In the genomic region with DNA sequence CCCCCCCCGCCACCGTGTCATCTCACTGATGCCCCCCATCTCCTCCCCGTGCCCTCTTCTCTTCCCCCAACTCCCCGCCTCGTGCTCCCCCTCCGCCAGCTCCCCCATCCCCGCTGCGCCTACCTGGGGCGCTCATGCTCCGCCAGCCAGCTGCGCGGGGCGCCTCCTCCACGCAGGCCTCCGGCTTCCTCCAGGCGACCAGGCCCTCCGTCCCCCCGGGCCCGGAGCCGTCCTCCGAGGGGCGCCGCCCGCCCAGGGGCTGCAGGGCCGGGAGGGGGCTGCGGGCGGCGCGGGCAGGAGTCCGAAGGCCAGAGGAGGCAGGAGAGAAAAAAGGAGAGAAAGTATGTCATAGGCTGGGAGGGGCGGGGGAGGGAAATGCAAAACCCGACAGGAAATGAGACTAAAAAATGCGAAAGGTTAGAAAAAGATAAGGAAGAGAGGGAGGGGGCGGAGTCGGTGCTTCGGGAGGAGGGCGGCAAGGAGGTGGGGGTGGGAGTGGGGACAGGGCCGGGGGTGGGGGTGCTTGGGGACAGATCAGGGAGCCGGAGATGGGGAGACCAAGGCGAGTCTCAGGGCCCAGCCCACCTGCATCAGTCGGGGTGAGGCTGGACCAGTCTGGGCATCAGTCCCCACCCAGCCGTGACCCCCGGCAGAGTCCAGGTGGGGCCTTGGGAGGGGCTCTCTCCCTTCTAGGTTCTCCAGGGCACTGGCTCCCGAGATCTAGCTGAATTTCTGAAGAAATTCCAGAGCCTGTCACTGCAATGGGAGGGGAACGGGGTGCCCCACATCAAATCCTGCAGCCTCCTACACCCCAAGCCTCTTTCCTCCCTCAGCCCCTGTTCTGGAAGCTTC, we compare ENCODE assay signal across 9 cellular contexts. TPM values are rescaled to one million over a fixed set of nuclear protein-coding genes. Genes with fewer than 3 reads are reported as not detected.
DNase-seq lines count a peak whose midpoint lies in the region; ATAC-seq and TF ChIP-seq lines count a peak whose summit lies in the region.
"Had no signal": no experiment of that assay in that cellular context is flagged by ENCODE, and none has a peak within 500 bp of the region (broad histone marks: within the 10 kb centered on the region; RNA-seq: fewer than 3 reads in every experiment).

Gene CARD11, minus strand, starts transcription at position 324 of the 852 bp plus-strand sequence. CDS start 85,361 bp downstream, outside the sequence.

- in situ Hi-C loops in GM13977 (cut with MboI; ENCODE audit: low pct_unique_long_range_greater_than_20kb, low sequenced_read_pairs, unreplicated experiment), result no loop called here

- peak within 1 kb of the TSS; percentile 89 to 99 for H3K4me3 Mint-ChIP-seq in stimulated activated naive CD8-positive, alpha-beta T cell treated with anti-CD3 and anti-CD28 coated beads, Interleukin-15, amount 100 ng/mL, for 72 hours
- H3K4me3 Mint-ChIP-seq: neural crest cell had no signal

- H3K9ac ChIP-seq in iPS-20b (ENCODE audit: low read depth, low read length), result peak within 1 kb of the TSS; percentile 54; the same call in 1 of the 2 replicates

- WGBS in heart left ventricle, 4 donors, result 5 to 14% (median 7%) methylated on average over 31 to 45 of the region's 45 CpGs

- TF ChIP-seq POLR2A in heart left ventricle (IDR thresholded peaks at IDR 0.05), result no peak

- TF ChIP-seq CTCF in GM13977 (IDR thresholded peaks at IDR 0.05; ENCODE audit: extremely low read depth, insufficient read depth, missing control alignments) (peak; percentile 20), heart left ventricle (IDR thresholded peaks at IDR 0.05) (no peak)

- no peaks in the 10 kb centered on the region for H3K9me3 ChIP-seq in iPS-20b (ENCODE audit: insufficient read depth, low read depth, low read length)
- H3K9me3 ChIP-seq in heart left ventricle, result no peaks in the 10 kb centered on the region

- H3K4me3 ChIP-seq in iPS-20b (ENCODE audit: low read length) (peak within 1 kb of the TSS; percentile 77), heart left ventricle (peak within 1 kb of the TSS in 3 of 12 donors; percentile 20 to 56 (median 28))

- H3K27me3 ChIP-seq in iPS-20b (ENCODE audit: insufficient read depth, low read length) (no peaks in the 10 kb centered on the region), heart left ventricle (peaks cover 5 to 54% (median 23%) of the 10 kb centered on the region in 9 donors)

- H3K4me1 ChIP-seq in iPS-20b (ENCODE audit: insufficient read depth, low read length) (no peaks in the 10 kb centered on the region; the same call in 1 of the 2 replicates), heart left ventricle (no peaks in the 10 kb centered on the region)

- H3K27ac Mint-ChIP-seq in stimulated activated naive CD8-positive, alpha-beta T cell treated with anti-CD3 and anti-CD28 coated beads, Interleukin-15, amount 100 ng/mL, for 72 hours, result peak within 1 kb of the TSS; percentile 95 to 98

- peaks cover 50% of the 10 kb centered on the region for H3K4me1 Mint-ChIP-seq in stimulated activated naive CD8-positive, alpha-beta T cell treated with anti-CD3 and anti-CD28 coated beads, Interleukin-15, amount 100 ng/mL, for 72 hours
- H3K4me1 Mint-ChIP-seq: neural crest cell had no signal

- intact Hi-C loops in posterior cingulate gyrus (cut with DNase I) (no loop called here), heart left ventricle (cut with DNase I) (no loop called here)

- H3K27ac ChIP-seq in iPS-20b (ENCODE audit: low read length), result no peak within 1 kb of the TSS
- peak within 1 kb of the TSS in 1 of 12 donors; percentile 37 for H3K27ac ChIP-seq in heart left ventricle

- no peaks in the 10 kb centered on the region for H3K36me3 ChIP-seq in iPS-20b (ENCODE audit: insufficient read depth, low read depth, low read length)
- H3K36me3 ChIP-seq in heart left ventricle, result no peaks in the 10 kb centered on the region

- ATAC-seq in HG03521 (IDR thresholded peaks at IDR 0.05; ENCODE audit: unreplicated experiment) (peak; percentile 34), heart left ventricle (no peak), HG03469 (IDR thresholded peaks at IDR 0.05; ENCODE audit: unreplicated experiment) (no peak)
- peak; percentile 77 for ATAC-seq in stimulated activated naive CD8-positive, alpha-beta T cell treated with anti-CD3 and anti-CD28 coated beads, Interleukin-15, amount 100 ng/mL, for 72 hours

- DNase-seq in GM13977 (ENCODE audit: low spot score) (peak; percentile 85), activated T-cell treated with anti-CD3 and anti-CD28 coated beads for 24 hours (ENCODE audit: low read depth) (peak; percentile 39), posterior cingulate gyrus (no peak), heart left ventricle (no peak)
- DNase-seq in stimulated activated naive CD8-positive, alpha-beta T cell treated with anti-CD3 and anti-CD28 coated beads, Interleukin-15, amount 100 ng/mL, for 72 hours, result peak; percentile 58 to 61

- H3K27me3 Mint-ChIP-seq in stimulated activated naive CD8-positive, alpha-beta T cell treated with anti-CD3 and anti-CD28 coated beads, Interleukin-15, amount 100 ng/mL, for 72 hours, result no peaks in the 10 kb centered on the region

- no peaks in the 10 kb centered on the region for H3K9me3 Mint-ChIP-seq in stimulated activated naive CD8-positive, alpha-beta T cell treated with anti-CD3 and anti-CD28 coated beads, Interleukin-15, amount 100 ng/mL, for 72 hours
- H3K9me3 Mint-ChIP-seq: neural crest cell had no signal

RNA-seq across cellular contexts. Expression of gene CARD11, which starts in this region (rescaled TPM):
- total RNA-seq in heart left ventricle, result 1 to 10 TPM in 2 of 9 donors, under 1 TPM in 5, not detected in 2; 0.15 to 3.2 (median 0.87) TPM
- under 1 TPM; 0.15 to 0.32 TPM for polyA plus RNA-seq in heart left ventricle

Comparison
In these comparisons a context has a peak if more than half of its experiments do, and no peak if none do; other contexts are left out.
1. DNase-seq: peak in GM13977 (single experiment), activated T-cell treated with anti-CD3 and anti-CD28 coated beads for 24 hours (single experiment) and stimulated activated naive CD8-positive, alpha-beta T cell treated with anti-CD3 and anti-CD28 coated beads, Interleukin-15, amount 100 ng/mL, for 72 hours (2 of 2); none in posterior cingulate gyrus (0 of 10) and heart left ventricle (0 of 5).
2. ATAC-seq: peak in HG03521 (single experiment) and stimulated activated naive CD8-positive, alpha-beta T cell treated with anti-CD3 and anti-CD28 coated beads, Interleukin-15, amount 100 ng/mL, for 72 hours (single experiment); none in heart left ventricle (0 of 4) and HG03469 (single experiment).